Comparison of ENCODE assay signal across 1 cellular context in genomic region chr1:109493805-109494539, GRCh38.
A peak's percentile ranks its signal among the peaks of the same experiment; 100 is the strongest.
TF ChIP-seq lines count a peak whose summit lies in the region.

TSS of gene CYB561D1 (plus strand) at chr1:109494094. CDS start at chr1:109494140, 46 bp downstream.

TF ChIP-seq in HEK293, 187 proteins besides CTCF, POLR2A, EP300 and RAD21 (continued from another document and continues in another):
- TF ChIP-seq ZNF704 (tag by site-specific recombination; IDR thresholded peaks at IDR 0.05) (no peak), ZNF398 (tag by site-specific recombination; IDR thresholded peaks at IDR 0.05) (peak; percentile 52; the same call in 1 of the 2 replicates), ZNF610 (tag by site-specific recombination; IDR thresholded peaks at IDR 0.05; ENCODE audit: borderline replicate concordance) (no peak), ZXDB (tag by site-specific recombination; IDR thresholded peaks at IDR 0.05) (peak; percentile 96), SCRT2 (tag by site-specific recombination; IDR thresholded peaks at IDR 0.05) (no peak; the same call in 1 of the 2 replicates), SETDB1 (IDR thresholded peaks at IDR 0.05; ENCODE audit: insufficient read length, low read length) (no peak), ZNF549 (tag by site-specific recombination; IDR thresholded peaks at IDR 0.05) (no peak), ZNF558 (tag by site-specific recombination; IDR thresholded peaks at IDR 0.05) (0 out of 2 replicates have a peak, but pooled peaks have one; percentile 11), ZNF501 (tag by site-specific recombination; IDR thresholded peaks at IDR 0.05) (peak; percentile 83), SP3 (tag by site-specific recombination; IDR thresholded peaks at IDR 0.05) (peak; percentile 96), ZNF548 (tag by site-specific recombination; IDR thresholded peaks at IDR 0.05) (no peak), KLF8 (tag by site-specific recombination; IDR thresholded peaks at IDR 0.05) (peak; percentile 92; the same call in 1 of the 2 replicates), ZNF560 (tag by site-specific recombination; IDR thresholded peaks at IDR 0.05; ENCODE audit: borderline replicate concordance) (no peak), ZSCAN4 (tag by site-specific recombination; IDR thresholded peaks at IDR 0.05) (no peak), ZNF16 (tag by site-specific recombination; IDR thresholded peaks at IDR 0.05; ENCODE audit: low read depth) (no peak), ZNF157 (tag by site-specific recombination; IDR thresholded peaks at IDR 0.05) (no peak), SALL2 (tag by site-specific recombination; IDR thresholded peaks at IDR 0.05; ENCODE audit: borderline replicate concordance) (no peak), PATZ1 (tag by site-specific recombination; IDR thresholded peaks at IDR 0.05) (peak; percentile 86), HOXC10 (CRISPR knock-in tag; IDR thresholded peaks at IDR 0.05) (no peak), ZNF645 (tag by site-specific recombination; IDR thresholded peaks at IDR 0.05) (no peak), PRDM1 (tag by site-specific recombination; IDR thresholded peaks at IDR 0.05) (no peak), ZNF416 (tag by site-specific recombination; IDR thresholded peaks at IDR 0.05) (no peak), ZNF19 (tag by site-specific recombination; IDR thresholded peaks at IDR 0.05; ENCODE audit: low read depth) (no peak), ZBTB21 (tag by site-specific recombination; IDR thresholded peaks at IDR 0.05) (no peak), ZNF112 (tag by site-specific recombination; IDR thresholded peaks at IDR 0.05) (no peak), ZNF155 (tag by site-specific recombination; IDR thresholded peaks at IDR 0.05) (no peak), ZNF140 (tag by site-specific recombination; IDR thresholded peaks at IDR 0.05) (no peak), ZNF239 (tag by site-specific recombination; IDR thresholded peaks at IDR 0.05) (no peak), FEZF1 (tag by site-specific recombination; IDR thresholded peaks at IDR 0.05) (no peak), ZNF274 (IDR thresholded peaks at IDR 0.05; ENCODE audit: low read length) (no peak), ZNF274 (tag by site-specific recombination; IDR thresholded peaks at IDR 0.05; ENCODE audit: borderline replicate concordance) (no peak), ZIC2 (tag by site-specific recombination; IDR thresholded peaks at IDR 0.05) (peak; percentile 45; the same call in 1 of the 2 replicates), ZNF174 (tag by site-specific recombination; IDR thresholded peaks at IDR 0.05) (no peak), TCF7L2 (IDR thresholded peaks at IDR 0.05; ENCODE audit: borderline replicate concordance, low read depth, low read length) (no peak), ZNF843 (tag by site-specific recombination; IDR thresholded peaks at IDR 0.05) (0 out of 2 replicates have a peak, but pooled peaks have one; percentile 60), ZNF280D (tag by site-specific recombination; IDR thresholded peaks at IDR 0.05) (no peak), ZNF324 (tag by site-specific recombination; IDR thresholded peaks at IDR 0.05) (peak; percentile 68; the same call in 1 of the 2 replicates), ZNF302 (tag by site-specific recombination; IDR thresholded peaks at IDR 0.05; ENCODE audit: low read depth) (no peak), ZNF138 (tag by site-specific recombination; IDR thresholded peaks at IDR 0.05; ENCODE audit: borderline replicate concordance) (no peak), REPIN1 (tag by site-specific recombination; IDR thresholded peaks at IDR 0.05; ENCODE audit: low read depth) (no peak), ZSCAN23 (tag by site-specific recombination; IDR thresholded peaks at IDR 0.05) (no peak), ZNF510 (tag by site-specific recombination; IDR thresholded peaks at IDR 0.05; ENCODE audit: insufficient replicate concordance) (no peak), GLI2 (tag by site-specific recombination; IDR thresholded peaks at IDR 0.05; ENCODE audit: borderline replicate concordance, low read depth) (no peak), ZNF184 (tag by site-specific recombination; IDR thresholded peaks at IDR 0.05) (no peak), ZNF837 (tag by site-specific recombination; IDR thresholded peaks at IDR 0.05) (no peak), ZNF521 (tag by site-specific recombination; IDR thresholded peaks at IDR 0.05) (no peak), ZNF391 (tag by site-specific recombination; IDR thresholded peaks at IDR 0.05; ENCODE audit: borderline replicate concordance, low read depth) (0 out of 2 replicates have a peak, but pooled peaks have one; percentile 63), MYNN (tag by site-specific recombination; IDR thresholded peaks at IDR 0.05; ENCODE audit: borderline replicate concordance) (no peak)
- TF ChIP-seq, protein P1, sequence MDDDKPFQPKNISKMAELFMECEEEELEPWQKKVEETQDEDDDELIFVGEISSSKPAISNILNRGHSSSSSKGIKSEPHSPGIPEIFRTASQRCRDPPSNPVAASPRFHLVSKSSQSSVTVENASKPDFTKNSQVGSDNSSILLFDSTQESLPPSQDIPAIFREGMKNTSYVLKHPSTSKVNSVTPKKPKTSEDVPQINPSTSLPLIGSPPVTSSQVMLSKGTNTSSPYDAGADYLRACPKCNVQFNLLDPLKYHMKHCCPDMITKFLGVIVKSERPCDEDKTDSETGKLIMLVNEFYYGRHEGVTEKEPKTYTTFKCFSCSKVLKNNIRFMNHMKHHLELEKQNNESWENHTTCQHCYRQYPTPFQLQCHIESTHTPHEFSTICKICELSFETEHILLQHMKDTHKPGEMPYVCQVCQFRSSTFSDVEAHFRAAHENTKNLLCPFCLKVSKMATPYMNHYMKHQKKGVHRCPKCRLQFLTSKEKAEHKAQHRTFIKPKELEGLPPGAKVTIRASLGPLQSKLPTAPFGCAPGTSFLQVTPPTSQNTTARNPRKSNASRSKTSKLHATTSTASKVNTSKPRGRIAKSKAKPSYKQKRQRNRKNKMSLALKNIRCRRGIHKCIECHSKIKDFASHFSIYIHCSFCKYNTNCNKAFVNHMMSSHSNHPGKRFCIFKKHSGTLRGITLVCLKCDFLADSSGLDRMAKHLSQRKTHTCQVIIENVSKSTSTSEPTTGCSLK (tag by site-specific recombination; IDR thresholded peaks at IDR 0.05) = no peak
- TF ChIP-seq, protein P2, sequence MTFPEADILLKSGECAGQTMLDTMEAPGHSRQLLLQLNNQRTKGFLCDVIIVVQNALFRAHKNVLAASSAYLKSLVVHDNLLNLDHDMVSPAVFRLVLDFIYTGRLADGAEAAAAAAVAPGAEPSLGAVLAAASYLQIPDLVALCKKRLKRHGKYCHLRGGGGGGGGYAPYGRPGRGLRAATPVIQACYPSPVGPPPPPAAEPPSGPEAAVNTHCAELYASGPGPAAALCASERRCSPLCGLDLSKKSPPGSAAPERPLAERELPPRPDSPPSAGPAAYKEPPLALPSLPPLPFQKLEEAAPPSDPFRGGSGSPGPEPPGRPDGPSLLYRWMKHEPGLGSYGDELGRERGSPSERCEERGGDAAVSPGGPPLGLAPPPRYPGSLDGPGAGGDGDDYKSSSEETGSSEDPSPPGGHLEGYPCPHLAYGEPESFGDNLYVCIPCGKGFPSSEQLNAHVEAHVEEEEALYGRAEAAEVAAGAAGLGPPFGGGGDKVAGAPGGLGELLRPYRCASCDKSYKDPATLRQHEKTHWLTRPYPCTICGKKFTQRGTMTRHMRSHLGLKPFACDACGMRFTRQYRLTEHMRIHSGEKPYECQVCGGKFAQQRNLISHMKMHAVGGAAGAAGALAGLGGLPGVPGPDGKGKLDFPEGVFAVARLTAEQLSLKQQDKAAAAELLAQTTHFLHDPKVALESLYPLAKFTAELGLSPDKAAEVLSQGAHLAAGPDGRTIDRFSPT (tag by site-specific recombination; IDR thresholded peaks at IDR 0.05) = no peak
